ENCODE assay signal across 1 cellular context in the genomic region with DNA sequence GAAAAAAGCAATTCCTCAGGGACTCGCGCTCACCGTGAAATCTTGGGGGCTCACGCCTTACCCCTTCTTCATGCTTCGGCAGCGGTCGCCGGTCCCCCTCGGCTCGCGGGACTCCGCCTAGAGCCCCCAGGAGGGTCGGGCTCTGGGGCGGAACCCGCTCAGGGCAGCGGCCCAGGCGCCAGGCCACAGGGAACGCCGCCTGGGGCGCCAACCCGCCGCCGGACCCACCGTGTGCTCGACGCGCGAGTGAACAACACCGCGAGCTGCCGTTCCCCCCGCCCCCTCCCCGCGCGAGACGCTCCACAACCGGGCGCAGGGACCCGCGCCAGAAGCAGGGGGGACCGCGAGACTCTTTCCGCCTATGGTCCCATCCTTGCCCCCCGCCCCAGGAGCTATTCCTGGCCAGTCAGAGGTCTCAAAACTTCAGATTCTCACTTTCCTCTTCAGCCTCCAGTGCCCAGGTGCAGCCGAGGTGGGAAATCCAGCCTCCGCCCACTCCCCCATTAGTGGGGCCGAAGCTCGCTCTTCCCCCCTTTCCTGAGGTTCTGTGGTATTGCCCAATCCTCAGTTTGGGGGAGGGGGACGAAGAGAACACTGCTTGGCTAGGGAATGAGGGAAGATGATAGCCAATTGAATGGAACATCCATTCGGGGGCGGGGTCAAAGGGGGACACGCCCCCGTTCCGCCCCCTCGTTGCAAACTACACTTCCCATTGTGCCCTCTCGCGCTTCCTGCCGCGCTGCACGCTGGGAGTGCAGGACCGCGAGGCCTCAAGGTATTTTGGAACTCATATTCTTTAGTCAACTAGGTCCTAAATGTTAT.
TF ChIP-seq lines count a peak whose summit lies in the region.

A gene (minus strand): TSS at position 265 of the 822 bp plus-strand sequence. CDS start 52,069 bp downstream, outside the sequence.

TF ChIP-seq in HepG2, 621 proteins besides CTCF, POLR2A, EP300 and RAD21 (continued from another document and continues in another):
- TF ChIP-seq, protein P1, sequence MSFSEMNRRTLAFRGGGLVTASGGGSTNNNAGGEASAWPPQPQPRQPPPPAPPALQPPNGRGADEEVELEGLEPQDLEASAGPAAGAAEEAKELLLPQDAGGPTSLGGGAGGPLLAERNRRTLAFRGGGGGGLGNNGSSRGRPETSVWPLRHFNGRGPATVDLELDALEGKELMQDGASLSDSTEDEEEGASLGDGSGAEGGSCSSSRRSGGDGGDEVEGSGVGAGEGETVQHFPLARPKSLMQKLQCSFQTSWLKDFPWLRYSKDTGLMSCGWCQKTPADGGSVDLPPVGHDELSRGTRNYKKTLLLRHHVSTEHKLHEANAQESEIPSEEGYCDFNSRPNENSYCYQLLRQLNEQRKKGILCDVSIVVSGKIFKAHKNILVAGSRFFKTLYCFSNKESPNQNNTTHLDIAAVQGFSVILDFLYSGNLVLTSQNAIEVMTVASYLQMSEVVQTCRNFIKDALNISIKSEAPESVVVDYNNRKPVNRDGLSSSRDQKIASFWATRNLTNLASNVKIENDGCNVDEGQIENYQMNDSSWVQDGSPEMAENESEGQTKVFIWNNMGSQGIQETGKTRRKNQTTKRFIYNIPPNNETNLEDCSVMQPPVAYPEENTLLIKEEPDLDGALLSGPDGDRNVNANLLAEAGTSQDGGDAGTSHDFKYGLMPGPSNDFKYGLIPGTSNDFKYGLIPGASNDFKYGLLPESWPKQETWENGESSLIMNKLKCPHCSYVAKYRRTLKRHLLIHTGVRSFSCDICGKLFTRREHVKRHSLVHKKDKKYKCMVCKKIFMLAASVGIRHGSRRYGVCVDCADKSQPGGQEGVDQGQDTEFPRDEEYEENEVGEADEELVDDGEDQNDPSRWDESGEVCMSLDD (CRISPR knock-in tag; IDR thresholded peaks at IDR 0.05; ENCODE audit: borderline replicate concordance) = no peak
- TF ChIP-seq EHMT2 (IDR thresholded peaks at IDR 0.05; ENCODE audit: borderline replicate concordance, low read depth, low read length) = peak; percentile 49; the same call in 1 of the 2 replicates
- peak; percentile 58; the same call in 1 of the 2 replicates for TF ChIP-seq ZNF782 (CRISPR knock-in tag; IDR thresholded peaks at IDR 0.05; ENCODE audit: borderline replicate concordance)
- no peak for TF ChIP-seq ZNF225 (CRISPR knock-in tag; IDR thresholded peaks at IDR 0.05)
- no peak; the same call in 1 of the 2 replicates for TF ChIP-seq ZNF605 (CRISPR knock-in tag; IDR thresholded peaks at IDR 0.05)
- TF ChIP-seq ZNF790 (CRISPR knock-in tag; IDR thresholded peaks at IDR 0.05; ENCODE audit: borderline replicate concordance) = peak; percentile 59; the same call in 1 of the 2 replicates
- TF ChIP-seq, protein P2, sequence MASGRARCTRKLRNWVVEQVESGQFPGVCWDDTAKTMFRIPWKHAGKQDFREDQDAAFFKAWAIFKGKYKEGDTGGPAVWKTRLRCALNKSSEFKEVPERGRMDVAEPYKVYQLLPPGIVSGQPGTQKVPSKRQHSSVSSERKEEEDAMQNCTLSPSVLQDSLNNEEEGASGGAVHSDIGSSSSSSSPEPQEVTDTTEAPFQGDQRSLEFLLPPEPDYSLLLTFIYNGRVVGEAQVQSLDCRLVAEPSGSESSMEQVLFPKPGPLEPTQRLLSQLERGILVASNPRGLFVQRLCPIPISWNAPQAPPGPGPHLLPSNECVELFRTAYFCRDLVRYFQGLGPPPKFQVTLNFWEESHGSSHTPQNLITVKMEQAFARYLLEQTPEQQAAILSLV (CRISPR knock-in tag; IDR thresholded peaks at IDR 0.05; ENCODE audit: borderline replicate concordance) = no peak; the same call in 1 of the 2 replicates
- no peak for TF ChIP-seq SCMH1 (CRISPR knock-in tag; IDR thresholded peaks at IDR 0.05; ENCODE audit: borderline replicate concordance)
- peak; percentile 8; the same call in 1 of the 2 replicates for TF ChIP-seq ZNF841 (CRISPR knock-in tag; IDR thresholded peaks at IDR 0.05; ENCODE audit: borderline replicate concordance)
- TF ChIP-seq, protein P3, sequence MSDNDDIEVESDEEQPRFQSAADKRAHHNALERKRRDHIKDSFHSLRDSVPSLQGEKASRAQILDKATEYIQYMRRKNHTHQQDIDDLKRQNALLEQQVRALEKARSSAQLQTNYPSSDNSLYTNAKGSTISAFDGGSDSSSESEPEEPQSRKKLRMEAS (IDR thresholded peaks at IDR 0.05) = peak; percentile 60
- no peak; the same call in 1 of the 2 replicates for TF ChIP-seq ZKSCAN8 (CRISPR knock-in tag; IDR thresholded peaks at IDR 0.05; ENCODE audit: borderline replicate concordance)
- no peak for TF ChIP-seq ZNF549 (CRISPR knock-in tag; IDR thresholded peaks at IDR 0.05)
- TF ChIP-seq POLR2AphosphoS5 (IDR thresholded peaks at IDR 0.05; ENCODE audit: low read depth, low read length) = peak; percentile 49
- TF ChIP-seq FOXJ3 (CRISPR knock-in tag; IDR thresholded peaks at IDR 0.05; ENCODE audit: borderline replicate concordance) = no peak
- TF ChIP-seq TBX3 (IDR thresholded peaks at IDR 0.05; ENCODE audit: borderline replicate concordance) = no peak
- no peak for TF ChIP-seq ZNF672 (CRISPR knock-in tag; IDR thresholded peaks at IDR 0.05)
- TF ChIP-seq, protein P4, sequence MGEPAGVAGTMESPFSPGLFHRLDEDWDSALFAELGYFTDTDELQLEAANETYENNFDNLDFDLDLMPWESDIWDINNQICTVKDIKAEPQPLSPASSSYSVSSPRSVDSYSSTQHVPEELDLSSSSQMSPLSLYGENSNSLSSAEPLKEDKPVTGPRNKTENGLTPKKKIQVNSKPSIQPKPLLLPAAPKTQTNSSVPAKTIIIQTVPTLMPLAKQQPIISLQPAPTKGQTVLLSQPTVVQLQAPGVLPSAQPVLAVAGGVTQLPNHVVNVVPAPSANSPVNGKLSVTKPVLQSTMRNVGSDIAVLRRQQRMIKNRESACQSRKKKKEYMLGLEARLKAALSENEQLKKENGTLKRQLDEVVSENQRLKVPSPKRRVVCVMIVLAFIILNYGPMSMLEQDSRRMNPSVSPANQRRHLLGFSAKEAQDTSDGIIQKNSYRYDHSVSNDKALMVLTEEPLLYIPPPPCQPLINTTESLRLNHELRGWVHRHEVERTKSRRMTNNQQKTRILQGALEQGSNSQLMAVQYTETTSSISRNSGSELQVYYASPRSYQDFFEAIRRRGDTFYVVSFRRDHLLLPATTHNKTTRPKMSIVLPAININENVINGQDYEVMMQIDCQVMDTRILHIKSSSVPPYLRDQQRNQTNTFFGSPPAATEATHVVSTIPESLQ (CRISPR knock-in tag; conservative IDR thresholded peaks at IDR 0.05) = no peak; the same call in 1 of the 2 replicates
- no peak for TF ChIP-seq NFE2L2 (IDR thresholded peaks at IDR 0.05; ENCODE audit: low read length)
- TF ChIP-seq PHF20 (CRISPR knock-in tag; IDR thresholded peaks at IDR 0.05) = peak; percentile 15; the same call in 1 of the 2 replicates
- TF ChIP-seq, protein P5, sequence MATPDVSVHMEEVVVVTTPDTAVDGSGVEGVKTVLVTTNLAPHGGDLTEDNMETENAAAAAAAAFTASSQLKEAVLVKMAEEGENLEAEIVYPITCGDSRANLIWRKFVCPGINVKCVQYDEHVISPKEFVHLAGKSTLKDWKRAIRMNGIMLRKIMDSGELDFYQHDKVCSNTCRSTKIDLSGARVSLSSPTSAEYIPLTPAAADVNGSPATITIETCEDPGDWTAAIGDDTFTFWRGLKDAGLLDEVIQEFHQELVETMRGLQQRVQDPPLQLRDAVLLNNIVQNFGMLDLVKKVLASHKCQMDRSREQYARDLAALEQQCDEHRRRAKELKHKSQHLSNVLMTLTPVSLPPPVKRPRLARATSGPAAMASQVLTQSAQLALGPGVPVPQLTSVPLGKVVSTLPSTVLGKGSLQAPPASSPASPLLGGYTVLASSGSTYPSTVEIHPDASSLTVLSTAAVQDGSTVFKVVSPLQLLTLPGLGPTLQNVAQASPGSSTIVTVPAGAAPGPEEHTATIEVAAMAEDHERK (CRISPR knock-in tag; IDR thresholded peaks at IDR 0.05; ENCODE audit: low read depth) = no peak
- peak; percentile 77 for TF ChIP-seq SAP130 (CRISPR knock-in tag; IDR thresholded peaks at IDR 0.05; ENCODE audit: low read depth)
- TF ChIP-seq, protein P6, sequence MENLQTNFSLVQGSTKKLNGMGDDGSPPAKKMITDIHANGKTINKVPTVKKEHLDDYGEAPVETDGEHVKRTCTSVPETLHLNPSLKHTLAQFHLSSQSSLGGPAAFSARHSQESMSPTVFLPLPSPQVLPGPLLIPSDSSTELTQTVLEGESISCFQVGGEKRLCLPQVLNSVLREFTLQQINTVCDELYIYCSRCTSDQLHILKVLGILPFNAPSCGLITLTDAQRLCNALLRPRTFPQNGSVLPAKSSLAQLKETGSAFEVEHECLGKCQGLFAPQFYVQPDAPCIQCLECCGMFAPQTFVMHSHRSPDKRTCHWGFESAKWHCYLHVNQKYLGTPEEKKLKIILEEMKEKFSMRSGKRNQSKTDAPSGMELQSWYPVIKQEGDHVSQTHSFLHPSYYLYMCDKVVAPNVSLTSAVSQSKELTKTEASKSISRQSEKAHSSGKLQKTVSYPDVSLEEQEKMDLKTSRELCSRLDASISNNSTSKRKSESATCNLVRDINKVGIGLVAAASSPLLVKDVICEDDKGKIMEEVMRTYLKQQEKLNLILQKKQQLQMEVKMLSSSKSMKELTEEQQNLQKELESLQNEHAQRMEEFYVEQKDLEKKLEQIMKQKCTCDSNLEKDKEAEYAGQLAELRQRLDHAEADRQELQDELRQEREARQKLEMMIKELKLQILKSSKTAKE (CRISPR knock-in tag; IDR thresholded peaks at IDR 0.05; ENCODE audit: borderline replicate concordance) = no peak
- no peak for TF ChIP-seq ZNF644 (CRISPR knock-in tag; IDR thresholded peaks at IDR 0.05; ENCODE audit: low read depth)
- TF ChIP-seq, protein P7, sequence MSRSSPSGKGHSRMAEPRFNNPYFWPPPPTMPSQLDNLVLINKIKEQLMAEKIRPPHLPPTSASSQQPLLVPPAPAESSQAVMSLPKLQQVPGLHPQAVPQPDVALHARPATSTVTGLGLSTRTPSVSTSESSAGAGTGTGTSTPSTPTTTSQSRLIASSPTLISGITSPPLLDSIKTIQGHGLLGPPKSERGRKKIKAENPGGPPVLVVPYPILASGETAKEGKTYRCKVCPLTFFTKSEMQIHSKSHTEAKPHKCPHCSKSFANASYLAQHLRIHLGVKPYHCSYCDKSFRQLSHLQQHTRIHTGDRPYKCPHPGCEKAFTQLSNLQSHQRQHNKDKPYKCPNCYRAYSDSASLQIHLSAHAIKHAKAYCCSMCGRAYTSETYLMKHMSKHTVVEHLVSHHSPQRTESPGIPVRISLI (CRISPR knock-in tag; IDR thresholded peaks at IDR 0.05; ENCODE audit: borderline replicate concordance) = no peak; the same call in 1 of the 2 replicates
- no peak for TF ChIP-seq FLYWCH1 (CRISPR knock-in tag; IDR thresholded peaks at IDR 0.05)
- no peak; the same call in 1 of the 2 replicates for TF ChIP-seq HNF4A (CRISPR knock-in tag; IDR thresholded peaks at IDR 0.05)
- peak; percentile 95 for TF ChIP-seq CREM (IDR thresholded peaks at IDR 0.05)
- TF ChIP-seq CREM (CRISPR knock-in tag; IDR thresholded peaks at IDR 0.05) = no peak
- TF ChIP-seq, protein P8, sequence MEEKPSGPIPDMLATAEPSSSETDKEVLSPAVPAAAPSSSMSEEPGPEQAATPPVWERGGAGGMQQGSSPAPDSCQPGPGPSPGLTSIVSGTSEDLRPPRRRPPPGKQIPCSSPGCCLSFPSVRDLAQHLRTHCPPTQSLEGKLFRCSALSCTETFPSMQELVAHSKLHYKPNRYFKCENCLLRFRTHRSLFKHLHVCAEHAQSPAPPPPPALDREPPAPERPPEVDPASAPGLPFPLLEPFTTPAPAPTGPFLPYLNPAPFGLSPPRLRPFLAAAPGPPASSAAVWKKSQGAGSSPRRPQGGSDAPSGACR (CRISPR knock-in tag; IDR thresholded peaks at IDR 0.05) = no peak
- TF ChIP-seq, protein P9, sequence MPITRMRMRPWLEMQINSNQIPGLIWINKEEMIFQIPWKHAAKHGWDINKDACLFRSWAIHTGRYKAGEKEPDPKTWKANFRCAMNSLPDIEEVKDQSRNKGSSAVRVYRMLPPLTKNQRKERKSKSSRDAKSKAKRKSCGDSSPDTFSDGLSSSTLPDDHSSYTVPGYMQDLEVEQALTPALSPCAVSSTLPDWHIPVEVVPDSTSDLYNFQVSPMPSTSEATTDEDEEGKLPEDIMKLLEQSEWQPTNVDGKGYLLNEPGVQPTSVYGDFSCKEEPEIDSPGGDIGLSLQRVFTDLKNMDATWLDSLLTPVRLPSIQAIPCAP (CRISPR knock-in tag; IDR thresholded peaks at IDR 0.05; ENCODE audit: low read depth) = no peak
- no peak for TF ChIP-seq JUND (CRISPR knock-in tag; IDR thresholded peaks at IDR 0.05)
- TF ChIP-seq, protein P10, sequence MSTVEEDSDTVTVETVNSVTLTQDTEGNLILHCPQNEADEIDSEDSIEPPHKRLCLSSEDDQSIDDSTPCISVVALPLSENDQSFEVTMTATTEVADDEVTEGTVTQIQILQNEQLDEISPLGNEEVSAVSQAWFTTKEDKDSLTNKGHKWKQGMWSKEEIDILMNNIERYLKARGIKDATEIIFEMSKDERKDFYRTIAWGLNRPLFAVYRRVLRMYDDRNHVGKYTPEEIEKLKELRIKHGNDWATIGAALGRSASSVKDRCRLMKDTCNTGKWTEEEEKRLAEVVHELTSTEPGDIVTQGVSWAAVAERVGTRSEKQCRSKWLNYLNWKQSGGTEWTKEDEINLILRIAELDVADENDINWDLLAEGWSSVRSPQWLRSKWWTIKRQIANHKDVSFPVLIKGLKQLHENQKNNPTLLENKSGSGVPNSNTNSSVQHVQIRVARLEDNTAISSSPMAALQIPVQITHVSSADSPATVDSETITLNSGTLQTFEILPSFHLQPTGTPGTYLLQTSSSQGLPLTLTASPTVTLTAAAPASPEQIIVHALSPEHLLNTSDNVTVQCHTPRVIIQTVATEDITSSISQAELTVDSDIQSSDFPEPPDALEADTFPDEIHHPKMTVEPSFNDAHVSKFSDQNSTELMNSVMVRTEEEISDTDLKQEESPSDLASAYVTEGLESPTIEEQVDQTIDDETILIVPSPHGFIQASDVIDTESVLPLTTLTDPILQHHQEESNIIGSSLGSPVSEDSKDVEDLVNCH (CRISPR knock-in tag; IDR thresholded peaks at IDR 0.05) = 0 out of 2 replicates have a peak, but pooled peaks have one; percentile 19
- TF ChIP-seq, protein P11, sequence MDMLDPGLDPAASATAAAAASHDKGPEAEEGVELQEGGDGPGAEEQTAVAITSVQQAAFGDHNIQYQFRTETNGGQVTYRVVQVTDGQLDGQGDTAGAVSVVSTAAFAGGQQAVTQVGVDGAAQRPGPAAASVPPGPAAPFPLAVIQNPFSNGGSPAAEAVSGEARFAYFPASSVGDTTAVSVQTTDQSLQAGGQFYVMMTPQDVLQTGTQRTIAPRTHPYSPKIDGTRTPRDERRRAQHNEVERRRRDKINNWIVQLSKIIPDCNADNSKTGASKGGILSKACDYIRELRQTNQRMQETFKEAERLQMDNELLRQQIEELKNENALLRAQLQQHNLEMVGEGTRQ (IDR thresholded peaks at IDR 0.05; ENCODE audit: low read depth, low read length) = no peak
- TF ChIP-seq, protein P11 (CRISPR knock-in tag; IDR thresholded peaks at IDR 0.05; ENCODE audit: borderline replicate concordance) = no peak
- TF ChIP-seq MED1 (CRISPR knock-in tag; IDR thresholded peaks at IDR 0.05) = no peak
- no peak for TF ChIP-seq ZNF569 (CRISPR knock-in tag; IDR thresholded peaks at IDR 0.05; ENCODE audit: borderline replicate concordance)
